In genomic region chr9:15287309-15287708, GRCh38 we compare ENCODE assay signal across 24 cellular contexts.
"Had no signal": no experiment of that assay in that cellular context is flagged by ENCODE, and none has a peak within 500 bp of the region (broad histone marks: within the 10 kb centered on the region; RNA-seq: fewer than 3 reads in every experiment).

No MANE protein-coding gene starts in this region.

- ATAC-seq: activated T-cell treated with anti-CD3 and anti-CD28 coated beads, Interleukin-2, amount 50 U/mL, for 72 hours; body of pancreas; foreskin keratinocyte; left lung; naive thymus-derived CD8-positive, alpha-beta T cell had no signal

- H3K4me3 ChIP-seq: body of pancreas, cardiac muscle cell, left lung, lung, ovary, prostate gland, right atrium auricular region, spleen, tibial artery had no signal

- H3K36me3 ChIP-seq: cardiac muscle cell, left lung, neutrophil, ovary, prostate gland, right atrium auricular region, tibial artery had no signal

- H3K27me3 ChIP-seq: body of pancreas, cardiac muscle cell, foreskin keratinocyte, left lung, neutrophil, ovary, right atrium auricular region, spleen, tibial artery had no signal

- H3K9me3 Mint-ChIP-seq: dendritic cell treated with granulocyte-macrophage colony-stimulating factor and Interleukin-4, amounts not matched to agents 40 ng/mL and 50 ng/mL, for 4 days; immature natural killer cell; naive thymus-derived CD8-positive, alpha-beta T cell had no signal

- DNase-seq: activated CD4-positive, alpha-beta memory T cell treated with anti-CD3 and anti-CD28 coated beads for 36 hours; activated CD4-positive, alpha-beta T cell treated with anti-CD3 and anti-CD28 coated beads for 48 hours; activated effector memory CD4-positive, alpha-beta T cell treated with anti-CD3 and anti-CD28 coated beads, Interleukin-2, amount 50 U/mL, for 16 hours; activated naive CD4-positive, alpha-beta T cell treated with anti-CD3 and anti-CD28 coated beads, Interleukin-2, amount 50 U/mL, for 16 hours; activated T-cell treated with anti-CD3 and anti-CD28 coated beads, Interleukin-2, amount 50 U/mL, for 72 hours; anterior cingulate cortex; body of pancreas; effector CD4-positive, alpha-beta T cell; foreskin keratinocyte; immature natural killer cell; left lung; naive thymus-derived CD8-positive, alpha-beta T cell; ovary; spleen; stimulated activated CD4-positive, alpha-beta T cell treated with anti-CD3 and anti-CD28 coated beads, Interleukin-4, amount 100 ng/mL, for 24 hours; substantia nigra; tibial artery had no signal

- H3K4me3 Mint-ChIP-seq: activated CD4-positive, alpha-beta memory T cell treated with anti-CD3 and anti-CD28 coated beads for 36 hours; activated T-cell treated with anti-CD3 and anti-CD28 coated beads, Interleukin-2, amount 50 U/mL, for 72 hours; dendritic cell treated with granulocyte-macrophage colony-stimulating factor and Interleukin-4, amounts not matched to agents 40 ng/mL and 50 ng/mL, for 4 days; stimulated activated naive CD8-positive, alpha-beta T cell treated with anti-CD3 and anti-CD28 coated beads, Interleukin-15, Interleukin-2, amounts not matched to agents 100 ng/mL and 50 ng/mL, for 24 hours had no signal

- H3K27ac ChIP-seq: body of pancreas, cardiac muscle cell, foreskin keratinocyte, left lung, neutrophil, ovary, prostate gland, right atrium auricular region, spleen, tibial artery had no signal

- H3K27ac Mint-ChIP-seq: activated CD4-positive, alpha-beta memory T cell treated with anti-CD3 and anti-CD28 coated beads for 36 hours; dendritic cell treated with granulocyte-macrophage colony-stimulating factor and Interleukin-4, amounts not matched to agents 40 ng/mL and 50 ng/mL, for 4 days; stimulated activated naive CD8-positive, alpha-beta T cell treated with anti-CD3 and anti-CD28 coated beads, Interleukin-15, Interleukin-2, amounts not matched to agents 100 ng/mL and 50 ng/mL, for 24 hours had no signal

- H3K9me3 ChIP-seq: body of pancreas, left lung, neutrophil, ovary, prostate gland, right atrium auricular region, tibial artery had no signal

- H3K4me1 ChIP-seq: body of pancreas, foreskin keratinocyte, left lung, prostate gland, right atrium auricular region had no signal

- H3K27me3 Mint-ChIP-seq: activated CD4-positive, alpha-beta memory T cell treated with anti-CD3 and anti-CD28 coated beads for 36 hours; dendritic cell treated with granulocyte-macrophage colony-stimulating factor and Interleukin-4, amounts not matched to agents 40 ng/mL and 50 ng/mL, for 4 days; naive thymus-derived CD8-positive, alpha-beta T cell; stimulated activated naive CD8-positive, alpha-beta T cell treated with anti-CD3 and anti-CD28 coated beads, Interleukin-15, Interleukin-2, amounts not matched to agents 100 ng/mL and 50 ng/mL, for 24 hours had no signal
